15 cellular contexts compared by ENCODE assay signal in genomic region chr2:58425368-58425767, GRCh38.
DNase-seq lines count a peak whose midpoint lies in the region; ATAC-seq and TF ChIP-seq lines count a peak whose summit lies in the region.
"Had no signal": no experiment of that assay in that cellular context is flagged by ENCODE, and none has a peak within 500 bp of the region (broad histone marks: within the 10 kb centered on the region; RNA-seq: fewer than 3 reads in every experiment).

No MANE protein-coding gene starts in this region.

- ATAC-seq in upper lobe of right lung (no peak), HG03354 (IDR thresholded peaks at IDR 0.05; ENCODE audit: poor library complexity, severe bottlenecking, unreplicated experiment) (no peak)
- ATAC-seq: A549, HepG2 had no signal

- H3K27me3 ChIP-seq in upper lobe of right lung (peaks cover 15% of the 10 kb centered on the region), GM23248 (replicated peaks; ENCODE audit: insufficient read depth) (peaks cover 28% of the 10 kb centered on the region)

- H4K20me1 ChIP-seq in GM23248 (ENCODE audit: insufficient read depth), result no peaks in the 10 kb centered on the region

- H3K27ac ChIP-seq in cingulate gyrus (ENCODE audit: low read depth, low read length), result peak overlapping the region; percentile 85
- no peak overlapping the region for H3K27ac ChIP-seq in upper lobe of right lung
- H3K27ac ChIP-seq in GM23248, result no peak overlapping the region
- H3K27ac ChIP-seq: A549 had no signal

- DNase-seq in midbrain (lab: John Stamatoyannopoulos, UW), result peak; percentile 49
- peak; percentile 65 for DNase-seq in putamen (ENCODE audit: low spot score)
- DNase-seq in upper lobe of right lung, result no peak
- DNase-seq in T-helper 9 cell, result no peak
- DNase-seq in GM23248, result no peak
- DNase-seq: Caco-2; CD8-positive, alpha-beta memory T cell; DND-41; GDM1; HCEC 1CT; HFFc6 had no signal

- no peaks in the 10 kb centered on the region for H3K79me2 ChIP-seq in GM23248 (ENCODE audit: insufficient read depth)

- H2AFZ ChIP-seq in GM23248, result no peak overlapping the region

- H3F3A ChIP-seq in GM23248 (ENCODE audit: insufficient read depth), result no peaks in the 10 kb centered on the region

- H3K4me1 ChIP-seq in upper lobe of right lung (no peaks in the 10 kb centered on the region), GM23248 (ENCODE audit: insufficient read depth) (peaks cover 4% of the 10 kb centered on the region; the same call in 1 of the 2 replicates)
- H3K4me1 ChIP-seq: Caco-2 had no signal

- 83 to 92% methylated on average over 1 of the region's 1 CpG for WGBS in GM23248 (ENCODE audit: low coverage in 1 of 2, low lambda C conversion rate in 2 of 2, missing lambda C conversion rate in 2 of 2), 2 experiments

- H3K9ac ChIP-seq in GM23248, result no peak overlapping the region

- no peak for TF ChIP-seq CTCF in upper lobe of right lung (IDR thresholded peaks at IDR 0.05)

- H3K9me3 ChIP-seq in upper lobe of right lung, result no peaks in the 10 kb centered on the region
- H3K9me3 ChIP-seq in GM23248 (ENCODE audit: low read depth), result no peaks in the 10 kb centered on the region
- H3K9me3 ChIP-seq: A549, Caco-2 had no signal

- in situ Hi-C loops in GM23248 (cut with MboI), result loop anchor here (25.0 kb wide), 2 partner anchors 288 to 513 kb away; no protein-coding TSS in a partner anchor

- no peaks in the 10 kb centered on the region for H3K9me2 ChIP-seq in GM23248 (ENCODE audit: insufficient read depth)

- H3K36me3 ChIP-seq in upper lobe of right lung (no peaks in the 10 kb centered on the region), GM23248 (ENCODE audit: low read depth) (no peaks in the 10 kb centered on the region)

- H3K4me3 ChIP-seq in upper lobe of right lung (no peak overlapping the region), GM23248 (no peak overlapping the region)
- H3K4me3 ChIP-seq: A549 had no signal

- H3K4me2 ChIP-seq in GM23248 (ENCODE audit: unreplicated experiment), result no peak overlapping the region
- H3K4me2 ChIP-seq: A549 had no signal

- intact Hi-C loops in upper lobe of right lung (cut with DNase I), result no loop called here

Comparison
In these comparisons a context has a peak if more than half of its experiments do, and no peak if none do; other contexts are left out.
1. DNase-seq: peak in midbrain (single experiment) and putamen (single experiment); none in upper lobe of right lung (single experiment), T-helper 9 cell (single experiment) and GM23248 (single experiment).